In the genomic region with DNA sequence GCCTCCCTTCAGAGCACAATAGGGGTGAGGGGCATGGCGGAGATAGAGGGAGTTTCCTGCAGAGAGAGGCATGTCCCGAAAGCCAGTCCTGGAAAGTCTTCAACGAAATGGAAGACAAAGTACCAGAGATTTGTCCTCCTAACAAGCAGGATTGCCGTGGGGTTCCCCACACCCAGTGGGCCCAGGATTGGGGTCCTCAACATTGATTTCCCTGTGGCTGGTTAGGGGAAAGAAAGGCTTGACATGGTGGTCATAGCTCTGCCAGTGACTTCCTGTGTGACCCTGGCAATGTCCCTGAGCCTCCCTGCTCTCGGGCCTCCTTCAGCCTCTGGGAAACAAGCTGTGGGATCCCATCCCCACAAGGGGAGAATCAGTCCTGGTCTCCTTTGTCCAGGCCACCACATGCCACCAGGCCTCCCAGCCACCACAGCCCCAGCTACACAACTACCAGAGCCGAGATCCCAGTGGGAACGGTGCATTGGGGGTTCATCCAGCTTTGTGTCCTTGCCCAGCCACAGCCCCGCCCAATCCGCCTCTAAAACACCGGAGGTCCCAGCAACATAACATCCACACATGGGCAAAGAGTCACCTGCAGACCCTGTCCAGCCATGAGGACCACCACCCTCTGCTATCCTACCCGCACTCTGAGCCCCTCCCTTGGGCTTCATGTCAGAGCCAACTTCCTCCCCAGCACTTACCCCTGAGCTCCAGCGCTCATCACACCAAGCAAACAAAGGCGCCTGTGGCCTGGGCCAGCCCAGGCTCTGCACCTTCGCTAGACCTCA, we compare ENCODE assay signal across 15 cellular contexts.
DNase-seq lines count a peak whose midpoint lies in the region; ATAC-seq and TF ChIP-seq lines count a peak whose summit lies in the region.
"Had no signal": no experiment of that assay in that cellular context is flagged by ENCODE, and none has a peak within 500 bp of the region (broad histone marks: within the 10 kb centered on the region; RNA-seq: fewer than 3 reads in every experiment).

No MANE protein-coding gene starts in this region.

- peak; percentile 7 to 16 for ATAC-seq in right cardiac atrium
- ATAC-seq in HG02571 (IDR thresholded peaks at IDR 0.05; ENCODE audit: unreplicated experiment) = no peak
- ATAC-seq: CD8-positive, alpha-beta T cell had no signal

- no peaks in the 10 kb centered on the region for H3K4me1 Mint-ChIP-seq in osteocyte (ENCODE audit: unreplicated experiment)

- TF ChIP-seq POLR2A in esophagus muscularis mucosa (IDR thresholded peaks at IDR 0.05; ENCODE audit: low read depth) = no peak

- TF ChIP-seq CTCF in left ventricle myocardium inferior (IDR thresholded peaks at IDR 0.05; ENCODE audit: borderline replicate concordance) (no peak), esophagus muscularis mucosa (IDR thresholded peaks at IDR 0.05) (no peak), osteocyte (IDR thresholded peaks at IDR 0.05) (no peak)

- DNase-seq in right cardiac atrium (no peak), left ventricle myocardium inferior (no peak), esophagus muscularis mucosa (ENCODE audit: extremely low spot score) (peak; percentile 82), osteocyte (ENCODE audit: extremely low spot score, unreplicated experiment) (peak; percentile 74), posterior cingulate gyrus (no peak)
- DNase-seq in stimulated activated CD4-positive, alpha-beta T cell treated with anti-CD3 and anti-CD28 coated beads, Interleukin-4, amount 100 ng/mL, for 1 hour = no peak
- DNase-seq: BE2C; CD8-positive, alpha-beta T cell; COR-L47; DMS153; DMS79 treated with DMSO at 0.1 percent for 48 hours; IMR-90 had no signal

- 93% methylated on average over 14 of the region's 14 CpGs for WGBS in right cardiac atrium
- WGBS in esophagus muscularis mucosa = 84% methylated on average over 14 of the region's 14 CpGs

- intact Hi-C loops in right cardiac atrium (cut with DNase I) (no loop called here), left ventricle myocardium inferior (cut with micrococcal nuclease) (no loop called here), esophagus muscularis mucosa (cut with DNase I) (no loop called here), posterior cingulate gyrus (cut with DNase I) (no loop called here)

- H3K27ac Mint-ChIP-seq in osteocyte (ENCODE audit: unreplicated experiment) = no peak overlapping the region
- H3K27ac Mint-ChIP-seq: CD8-positive, alpha-beta T cell had no signal

- no peaks in the 10 kb centered on the region for H3K27me3 Mint-ChIP-seq in osteocyte (ENCODE audit: unreplicated experiment)

- no peak overlapping the region for H3K4me3 Mint-ChIP-seq in osteocyte (ENCODE audit: unreplicated experiment)
- H3K4me3 Mint-ChIP-seq: CD8-positive, alpha-beta T cell had no signal

- no peaks in the 10 kb centered on the region for H3K36me3 Mint-ChIP-seq in osteocyte (ENCODE audit: unreplicated experiment)

- no peak for TF ChIP-seq EP300 in esophagus muscularis mucosa (IDR thresholded peaks at IDR 0.05)

- H3K4me3 ChIP-seq in right cardiac atrium (ENCODE audit: low read length) (no peak overlapping the region), left ventricle myocardium inferior (no peak overlapping the region), esophagus muscularis mucosa (no peak overlapping the region)
- H3K4me3 ChIP-seq: HAP-1 had no signal

- H3K4me1 ChIP-seq in right cardiac atrium (ENCODE audit: control insufficient read depth, insufficient read depth, low read length) = peaks cover 6% of the 10 kb centered on the region
- peaks cover 9% of the 10 kb centered on the region for H3K4me1 ChIP-seq in left ventricle myocardium inferior
- peaks cover 0 to 9% (median 6%) of the 10 kb centered on the region in 4 donors for H3K4me1 ChIP-seq in esophagus muscularis mucosa
- H3K4me1 ChIP-seq: BE2C, HAP-1 had no signal

- no peaks in the 10 kb centered on the region for H3K36me3 ChIP-seq in left ventricle myocardium inferior
- H3K36me3 ChIP-seq in esophagus muscularis mucosa = no peaks in the 10 kb centered on the region
- H3K36me3 ChIP-seq: BE2C, HAP-1 had no signal

- no peaks in the 10 kb centered on the region for H3K27me3 ChIP-seq in right cardiac atrium (ENCODE audit: control insufficient read depth, insufficient read depth)
- H3K27me3 ChIP-seq in left ventricle myocardium inferior (ENCODE audit: low read depth) = no peaks in the 10 kb centered on the region
- no peaks in the 10 kb centered on the region for H3K27me3 ChIP-seq in esophagus muscularis mucosa
- H3K27me3 ChIP-seq: BE2C had no signal

- peaks cover 39% of the 10 kb centered on the region for H3K9me3 Mint-ChIP-seq in osteocyte (ENCODE audit: unreplicated experiment)

- no peaks in the 10 kb centered on the region for H3K9me3 ChIP-seq in right cardiac atrium (ENCODE audit: control insufficient read depth, low read length)
- H3K9me3 ChIP-seq in left ventricle myocardium inferior (replicated peaks) = peaks cover 6% of the 10 kb centered on the region
- H3K9me3 ChIP-seq in esophagus muscularis mucosa = peaks cover 0 to 2% (median 0%) of the 10 kb centered on the region in 4 donors
- H3K9me3 ChIP-seq: BE2C, HAP-1 had no signal

- H3K27ac ChIP-seq in right cardiac atrium (ENCODE audit: low read length) = no peak overlapping the region
- H3K27ac ChIP-seq in left ventricle myocardium inferior (replicated peaks) = no peak overlapping the region
- H3K27ac ChIP-seq in esophagus muscularis mucosa (replicated peaks in 1 of 4) = no peak overlapping the region
- H3K27ac ChIP-seq: C4-2B had no signal

Comparison
In these comparisons a context has a peak if more than half of its experiments do, and no peak if none do; other contexts are left out.
1. DNase-seq: peak in esophagus muscularis mucosa (single experiment) and osteocyte (single experiment); none in right cardiac atrium (0 of 3), left ventricle myocardium inferior (single experiment), posterior cingulate gyrus (0 of 10) and stimulated activated CD4-positive, alpha-beta T cell treated with anti-CD3 and anti-CD28 coated beads, Interleukin-4, amount 100 ng/mL, for 1 hour (single experiment).